Comparison of ENCODE assay signal across 9 cellular contexts in the genomic region with DNA sequence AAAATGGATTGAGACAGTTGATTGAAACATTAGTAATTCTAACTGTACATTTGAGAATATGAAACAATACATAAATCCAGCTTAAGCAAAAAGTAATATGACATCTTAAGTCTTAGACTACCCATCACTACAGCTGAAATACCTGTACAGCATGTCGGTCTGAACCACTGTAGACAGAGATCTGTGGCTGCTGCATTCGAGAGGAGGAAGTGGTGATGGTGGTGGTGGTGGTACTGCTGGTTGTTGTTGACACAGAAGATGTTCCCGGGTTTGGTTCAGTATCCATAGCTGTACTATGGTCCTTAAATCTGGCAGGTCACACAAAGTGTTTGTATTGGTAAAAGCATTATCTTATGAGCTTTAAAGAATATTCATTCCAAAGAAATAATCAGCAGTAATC.
DNase-seq lines count a peak whose midpoint lies in the region; ATAC-seq and TF ChIP-seq lines count a peak whose summit lies in the region.
"Had no signal": no experiment of that assay in that cellular context is flagged by ENCODE, and none has a peak within 500 bp of the region (broad histone marks: within the 10 kb centered on the region; RNA-seq: fewer than 3 reads in every experiment).

No MANE protein-coding gene starts in this region.

- no peak overlapping the region for H2AFZ ChIP-seq in SU-DHL-6 (ENCODE audit: low read depth, low read length, severe bottlenecking)

- H3K4me1 Mint-ChIP-seq in activated naive CD8-positive, alpha-beta T cell treated with anti-CD3 and anti-CD28 coated beads, Interleukin-2, amount 50 U/mL, for 24 hours, result peaks cover 38% of the 10 kb centered on the region

- H3K9me3 ChIP-seq in SU-DHL-6 (ENCODE audit: insufficient read depth, low read length), result no peaks in the 10 kb centered on the region
- H3K9me3 ChIP-seq: ovary had no signal

- peak overlapping the region; percentile 68 for H3K27ac Mint-ChIP-seq in activated naive CD8-positive, alpha-beta T cell treated with anti-CD3 and anti-CD28 coated beads, Interleukin-2, amount 50 U/mL, for 24 hours

- ATAC-seq in GM19035 (IDR thresholded peaks at IDR 0.05; ENCODE audit: unreplicated experiment), result peak; percentile 34
- peak; percentile 42 for ATAC-seq in activated naive CD8-positive, alpha-beta T cell treated with anti-CD3 and anti-CD28 coated beads, Interleukin-2, amount 50 U/mL, for 24 hours
- ATAC-seq in HG02852 (IDR thresholded peaks at IDR 0.05; ENCODE audit: unreplicated experiment), result no peak

- no peak overlapping the region for H3K27ac ChIP-seq in SU-DHL-6 (ENCODE audit: low read depth, low read length)
- H3K27ac ChIP-seq: ovary had no signal

- H3K27me3 ChIP-seq in SU-DHL-6 (ENCODE audit: low read length), result no peaks in the 10 kb centered on the region
- H3K27me3 ChIP-seq: ovary had no signal

- H3K4me3 Mint-ChIP-seq in activated naive CD8-positive, alpha-beta T cell treated with anti-CD3 and anti-CD28 coated beads, Interleukin-2, amount 50 U/mL, for 24 hours, result peak overlapping the region; percentile 91

- peaks cover 20% of the 10 kb centered on the region; the same call in 1 of the 2 replicates for H3K36me3 ChIP-seq in SU-DHL-6 (ENCODE audit: low read length)
- H3K36me3 ChIP-seq: ovary had no signal

- DNase-seq in activated naive CD8-positive, alpha-beta T cell treated with anti-CD3 and anti-CD28 coated beads, Interleukin-2, amount 50 U/mL, for 24 hours, result peak; percentile 26
- peak; percentile 8 for DNase-seq in stimulated activated CD8-positive, alpha-beta memory T cell treated with anti-CD3 and anti-CD28 coated beads, Interleukin-12 subunit alpha, Interleukin-12 subunit beta, amount 100 ng/mL, for 4 hours (ENCODE audit: low read depth)
- no peak for DNase-seq in SW480 (ENCODE audit: low spot score)
- no peak for DNase-seq in DMS 273 treated with DMSO at 0.1 percent for 48 hours (lab: John Stamatoyannopoulos, UW)
- DNase-seq in LoVo (ENCODE audit: low spot score), result no peak
- DNase-seq: ovary had no signal

- no peaks in the 10 kb centered on the region for H4K20me1 ChIP-seq in SU-DHL-6 (ENCODE audit: low read depth, low read length)

- peaks cover 44% of the 10 kb centered on the region for H3K79me2 ChIP-seq in SU-DHL-6 (ENCODE audit: insufficient read depth, low read length)

- no peaks in the 10 kb centered on the region for H3K9me2 ChIP-seq in SU-DHL-6 (replicated peaks; ENCODE audit: insufficient read depth, low read length)

- no peak for TF ChIP-seq CTCF in SU-DHL-6 (IDR thresholded peaks at IDR 0.05; ENCODE audit: insufficient read depth, low read length, poor library complexity, severe bottlenecking)

- no peak overlapping the region for H3K9ac ChIP-seq in SU-DHL-6 (ENCODE audit: low read length)

- no peaks in the 10 kb centered on the region for H3K27me3 Mint-ChIP-seq in activated naive CD8-positive, alpha-beta T cell treated with anti-CD3 and anti-CD28 coated beads, Interleukin-2, amount 50 U/mL, for 24 hours

- 0 out of 2 replicates have a peak, but pooled peaks cover 6% of the 10 kb centered on the region for H3F3A ChIP-seq in SU-DHL-6 (ENCODE audit: insufficient read depth)

- peaks cover 38% of the 10 kb centered on the region for H3K36me3 Mint-ChIP-seq in activated naive CD8-positive, alpha-beta T cell treated with anti-CD3 and anti-CD28 coated beads, Interleukin-2, amount 50 U/mL, for 24 hours (ENCODE audit: low read depth)

- no peaks in the 10 kb centered on the region for H3K9me3 Mint-ChIP-seq in activated naive CD8-positive, alpha-beta T cell treated with anti-CD3 and anti-CD28 coated beads, Interleukin-2, amount 50 U/mL, for 24 hours

- no peak overlapping the region for H3K4me3 ChIP-seq in SU-DHL-6 (ENCODE audit: insufficient read depth, low read length, poor library complexity, severe bottlenecking)
- H3K4me3 ChIP-seq: ovary had no signal

- H3K4me2 ChIP-seq in SU-DHL-6 (ENCODE audit: low read depth, low read length, poor library complexity, severe bottlenecking), result peak overlapping the region; percentile 56

Comparison
In these comparisons a context has a peak if more than half of its experiments do, and no peak if none do; other contexts are left out.
1. DNase-seq: peak in activated naive CD8-positive, alpha-beta T cell treated with anti-CD3 and anti-CD28 coated beads, Interleukin-2, amount 50 U/mL, for 24 hours (single experiment) and stimulated activated CD8-positive, alpha-beta memory T cell treated with anti-CD3 and anti-CD28 coated beads, Interleukin-12 subunit alpha, Interleukin-12 subunit beta, amount 100 ng/mL, for 4 hours (single experiment); none in SW480 (single experiment), DMS 273 treated with DMSO at 0.1 percent for 48 hours (single experiment) and LoVo (single experiment).